ENCODE assay signal across 1 cellular context in genomic region chr14:100755649-100756048, GRCh38.
A peak's percentile ranks its signal among the peaks of the same experiment; 100 is the strongest.
TF ChIP-seq lines count a peak whose summit lies in the region.

No MANE protein-coding gene starts in this region.

TF ChIP-seq in K562, 482 proteins besides CTCF, POLR2A, EP300 and RAD21 (continued from another document and continues in another):
- TF ChIP-seq CBFA2T2 (conservative IDR thresholded peaks at IDR 0.05) (peak; percentile 79), MLX (CRISPR knock-in tag; conservative IDR thresholded peaks at IDR 0.05) (no peak), FOS (IDR thresholded peaks at IDR 0.05; ENCODE audit: extremely low read depth, insufficient read length) (no peak), ZNF165 (CRISPR knock-in tag; IDR thresholded peaks at IDR 0.05; ENCODE audit: borderline replicate concordance) (no peak), TRIM28 (IDR thresholded peaks at IDR 0.05) (peak; percentile 94), NCOA2 (IDR thresholded peaks at IDR 0.05; ENCODE audit: partially characterized antibody in 2 of 2) (no peak), ZNF436 (CRISPR knock-in tag; IDR thresholded peaks at IDR 0.05) (no peak), TAL1 (IDR thresholded peaks at IDR 0.05) (peak; percentile 60), CHD7 (IDR thresholded peaks at IDR 0.05; ENCODE audit: low read depth, low read length) (no peak), LEF1 (IDR thresholded peaks at IDR 0.05) (peak; percentile 81), TFAP4 (CRISPR knock-in tag; IDR thresholded peaks at IDR 0.05; ENCODE audit: borderline replicate concordance) (no peak), NEUROD1 (IDR thresholded peaks at IDR 0.05; ENCODE audit: borderline replicate concordance, low read depth, low read length, partially characterized antibody) (no peak), SAFB2 (IDR thresholded peaks at IDR 0.05; ENCODE audit: borderline replicate concordance, low read depth, low read length, severe bottlenecking) (no peak), POLR3G (IDR thresholded peaks at IDR 0.05; ENCODE audit: extremely low read depth, insufficient read length, insufficient replicate concordance) (no peak), MCM2 (IDR thresholded peaks at IDR 0.05; ENCODE audit: low read depth) (no peak), HDAC2 (IDR thresholded peaks at IDR 0.05) (0 out of 2 replicates have a peak, but pooled peaks have one; percentile 41), CCNT2 (IDR thresholded peaks at IDR 0.05; ENCODE audit: borderline replicate concordance, extremely low read depth, insufficient read length, low read depth, low read length) (no peak), RFX1 (IDR thresholded peaks at IDR 0.05) (no peak), RBFOX2 (IDR thresholded peaks at IDR 0.05; ENCODE audit: low read depth, low read length) (no peak), RNF2 (IDR thresholded peaks at IDR 0.05) (peak; percentile 36; the same call in 1 of the 2 replicates), WHSC1 (IDR thresholded peaks at IDR 0.05; ENCODE audit: low read length) (no peak), ETV1 (tag; conservative IDR thresholded peaks at IDR 0.05; ENCODE audit: low read depth) (peak; percentile 38), REST (CRISPR knock-in tag; IDR thresholded peaks at IDR 0.05; ENCODE audit: low read depth) (no peak), MCM3 (IDR thresholded peaks at IDR 0.05) (no peak), ZFX (CRISPR knock-in tag; IDR thresholded peaks at IDR 0.05) (no peak), POLR3A (IDR thresholded peaks at IDR 0.05; ENCODE audit: borderline replicate concordance, extremely low read depth, insufficient read depth, insufficient read length) (no peak), ZNF384 (IDR thresholded peaks at IDR 0.05; ENCODE audit: low read depth, low read length) (no peak), ZNF507 (tag; conservative IDR thresholded peaks at IDR 0.05) (no peak), CCAR2 (IDR thresholded peaks at IDR 0.05; ENCODE audit: low read depth, low read length) (no peak), L3MBTL2 (IDR thresholded peaks at IDR 0.05) (0 out of 2 replicates have a peak, but pooled peaks have one; percentile 46), KLF16 (IDR thresholded peaks at IDR 0.05) (no peak), PTRF (tag; IDR thresholded peaks at IDR 0.05) (no peak), TSC22D4 (tag; IDR thresholded peaks at IDR 0.05) (no peak)
- TF ChIP-seq, protein P1, sequence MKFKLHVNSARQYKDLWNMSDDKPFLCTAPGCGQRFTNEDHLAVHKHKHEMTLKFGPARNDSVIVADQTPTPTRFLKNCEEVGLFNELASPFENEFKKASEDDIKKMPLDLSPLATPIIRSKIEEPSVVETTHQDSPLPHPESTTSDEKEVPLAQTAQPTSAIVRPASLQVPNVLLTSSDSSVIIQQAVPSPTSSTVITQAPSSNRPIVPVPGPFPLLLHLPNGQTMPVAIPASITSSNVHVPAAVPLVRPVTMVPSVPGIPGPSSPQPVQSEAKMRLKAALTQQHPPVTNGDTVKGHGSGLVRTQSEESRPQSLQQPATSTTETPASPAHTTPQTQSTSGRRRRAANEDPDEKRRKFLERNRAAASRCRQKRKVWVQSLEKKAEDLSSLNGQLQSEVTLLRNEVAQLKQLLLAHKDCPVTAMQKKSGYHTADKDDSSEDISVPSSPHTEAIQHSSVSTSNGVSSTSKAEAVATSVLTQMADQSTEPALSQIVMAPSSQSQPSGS (CRISPR knock-in tag; IDR thresholded peaks at IDR 0.05) = no peak
- TF ChIP-seq, protein P2, sequence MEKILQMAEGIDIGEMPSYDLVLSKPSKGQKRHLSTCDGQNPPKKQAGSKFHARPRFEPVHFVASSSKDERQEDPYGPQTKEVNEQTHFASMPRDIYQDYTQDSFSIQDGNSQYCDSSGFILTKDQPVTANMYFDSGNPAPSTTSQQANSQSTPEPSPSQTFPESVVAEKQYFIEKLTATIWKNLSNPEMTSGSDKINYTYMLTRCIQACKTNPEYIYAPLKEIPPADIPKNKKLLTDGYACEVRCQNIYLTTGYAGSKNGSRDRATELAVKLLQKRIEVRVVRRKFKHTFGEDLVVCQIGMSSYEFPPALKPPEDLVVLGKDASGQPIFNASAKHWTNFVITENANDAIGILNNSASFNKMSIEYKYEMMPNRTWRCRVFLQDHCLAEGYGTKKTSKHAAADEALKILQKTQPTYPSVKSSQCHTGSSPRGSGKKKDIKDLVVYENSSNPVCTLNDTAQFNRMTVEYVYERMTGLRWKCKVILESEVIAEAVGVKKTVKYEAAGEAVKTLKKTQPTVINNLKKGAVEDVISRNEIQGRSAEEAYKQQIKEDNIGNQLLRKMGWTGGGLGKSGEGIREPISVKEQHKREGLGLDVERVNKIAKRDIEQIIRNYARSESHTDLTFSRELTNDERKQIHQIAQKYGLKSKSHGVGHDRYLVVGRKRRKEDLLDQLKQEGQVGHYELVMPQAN (IDR thresholded peaks at IDR 0.05; ENCODE audit: borderline replicate concordance) = no peak
- TF ChIP-seq, protein P3, sequence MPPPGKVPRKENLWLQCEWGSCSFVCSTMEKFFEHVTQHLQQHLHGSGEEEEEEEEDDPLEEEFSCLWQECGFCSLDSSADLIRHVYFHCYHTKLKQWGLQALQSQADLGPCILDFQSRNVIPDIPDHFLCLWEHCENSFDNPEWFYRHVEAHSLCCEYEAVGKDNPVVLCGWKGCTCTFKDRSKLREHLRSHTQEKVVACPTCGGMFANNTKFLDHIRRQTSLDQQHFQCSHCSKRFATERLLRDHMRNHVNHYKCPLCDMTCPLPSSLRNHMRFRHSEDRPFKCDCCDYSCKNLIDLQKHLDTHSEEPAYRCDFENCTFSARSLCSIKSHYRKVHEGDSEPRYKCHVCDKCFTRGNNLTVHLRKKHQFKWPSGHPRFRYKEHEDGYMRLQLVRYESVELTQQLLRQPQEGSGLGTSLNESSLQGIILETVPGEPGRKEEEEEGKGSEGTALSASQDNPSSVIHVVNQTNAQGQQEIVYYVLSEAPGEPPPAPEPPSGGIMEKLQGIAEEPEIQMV (tag; conservative IDR thresholded peaks at IDR 0.05; ENCODE audit: low read depth) = no peak
- TF ChIP-seq, protein P4, sequence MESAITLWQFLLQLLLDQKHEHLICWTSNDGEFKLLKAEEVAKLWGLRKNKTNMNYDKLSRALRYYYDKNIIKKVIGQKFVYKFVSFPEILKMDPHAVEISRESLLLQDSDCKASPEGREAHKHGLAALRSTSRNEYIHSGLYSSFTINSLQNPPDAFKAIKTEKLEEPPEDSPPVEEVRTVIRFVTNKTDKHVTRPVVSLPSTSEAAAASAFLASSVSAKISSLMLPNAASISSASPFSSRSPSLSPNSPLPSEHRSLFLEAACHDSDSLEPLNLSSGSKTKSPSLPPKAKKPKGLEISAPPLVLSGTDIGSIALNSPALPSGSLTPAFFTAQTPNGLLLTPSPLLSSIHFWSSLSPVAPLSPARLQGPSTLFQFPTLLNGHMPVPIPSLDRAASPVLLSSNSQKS (CRISPR knock-in tag; IDR thresholded peaks at IDR 0.05) = no peak
- TF ChIP-seq, protein P5, sequence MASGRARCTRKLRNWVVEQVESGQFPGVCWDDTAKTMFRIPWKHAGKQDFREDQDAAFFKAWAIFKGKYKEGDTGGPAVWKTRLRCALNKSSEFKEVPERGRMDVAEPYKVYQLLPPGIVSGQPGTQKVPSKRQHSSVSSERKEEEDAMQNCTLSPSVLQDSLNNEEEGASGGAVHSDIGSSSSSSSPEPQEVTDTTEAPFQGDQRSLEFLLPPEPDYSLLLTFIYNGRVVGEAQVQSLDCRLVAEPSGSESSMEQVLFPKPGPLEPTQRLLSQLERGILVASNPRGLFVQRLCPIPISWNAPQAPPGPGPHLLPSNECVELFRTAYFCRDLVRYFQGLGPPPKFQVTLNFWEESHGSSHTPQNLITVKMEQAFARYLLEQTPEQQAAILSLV (tag; IDR thresholded peaks at IDR 0.05) = no peak
